9 cellular contexts compared by ENCODE assay signal in genomic region chrX:130085551-130085986, GRCh38. TPM values are rescaled to one million over a fixed set of nuclear protein-coding genes. Genes with fewer than 3 reads are reported as not detected.
DNase-seq lines count a peak whose midpoint lies in the region; ATAC-seq and TF ChIP-seq lines count a peak whose summit lies in the region.
"Had no signal": no experiment of that assay in that cellular context is flagged by ENCODE, and none has a peak within 500 bp of the region (broad histone marks: within the 10 kb centered on the region; RNA-seq: fewer than 3 reads in every experiment).

No MANE protein-coding gene starts in this region.

- H3K36me3 ChIP-seq in OCI-LY3 (replicated peaks; ENCODE audit: low read depth, low read length), result peaks cover 5% of the 10 kb centered on the region

- H3K56ac ChIP-seq in H9 (ENCODE audit: insufficient read length, low read depth, low read length), result no peak overlapping the region

- H3K36me3 Mint-ChIP-seq in T-helper 1 cell treated with Interleukin-12 subunit alpha and Interleukin-12 subunit beta and Interleukin-4 antibody, amounts not matched to agents 30 μg/mL and 1 μg/mL, for 36 hours (ENCODE audit: low read depth), result peaks cover 11% of the 10 kb centered on the region
- H3K36me3 Mint-ChIP-seq in endothelial cell (ENCODE audit: low read depth, unreplicated experiment), result no peaks in the 10 kb centered on the region
- peaks cover 56% of the 10 kb centered on the region for H3K36me3 Mint-ChIP-seq in stimulated activated effector memory CD8-positive, alpha-beta T cell treated with anti-CD3 and anti-CD28 coated beads, Interleukin-12 subunit alpha, Interleukin-12 subunit beta, amount 100 ng/mL, for 72 hours
- peaks cover 0 to 4% (median 2%) of the 10 kb centered on the region in 3 experiments; a peak in 2 of 7 replicates for H3K36me3 Mint-ChIP-seq in H9 (ENCODE audit: insufficient read depth in 1 of 3, low read depth in 3 of 3)

- DNase-seq in T-helper 1 cell (no peak), endothelial cell (ENCODE audit: low spot score) (peak; percentile 34), SKM-1 treated with dmso at 0.1 percent for 144 hours (lab: John Stamatoyannopoulos, UW; ENCODE audit: unreplicated experiment) (no peak), AG08395 (ENCODE audit: low spot score) (no peak), H9 (no peak)
- no peak for DNase-seq in stimulated activated effector memory CD8-positive, alpha-beta T cell treated with anti-CD3 and anti-CD28 coated beads, Interleukin-12 subunit alpha, Interleukin-12 subunit beta, amount 100 ng/mL, for 72 hours (ENCODE audit: low spot score in 2 of 2)
- DNase-seq: kidney had no signal

- no peak overlapping the region for H3K23ac ChIP-seq in H9 (ENCODE audit: insufficient read length, low read depth, low read length)

- no peak overlapping the region for H3K14ac ChIP-seq in H9 (ENCODE audit: insufficient read depth, low read length)

- H3K4me1 ChIP-seq in OCI-LY3 (ENCODE audit: low read length), result peaks cover 91% of the 10 kb centered on the region
- 0 out of 2 replicates have a peak, but pooled peaks cover 3% of the 10 kb centered on the region for H3K4me1 ChIP-seq in H9 (ENCODE audit: insufficient read depth, low read length)

- no peak overlapping the region for H3K18ac ChIP-seq in H9 (ENCODE audit: insufficient read length, low read depth, low read length)

- H2AFZ ChIP-seq in OCI-LY3 (ENCODE audit: low read depth, low read length) (no peak overlapping the region), H9 (ENCODE audit: low read length) (no peak overlapping the region)

- H3K4me3 Mint-ChIP-seq in T-helper 1 cell treated with Interleukin-12 subunit alpha and Interleukin-12 subunit beta and Interleukin-4 antibody, amounts not matched to agents 30 μg/mL and 1 μg/mL, for 36 hours, result peak overlapping the region; percentile 86
- H3K4me3 Mint-ChIP-seq in endothelial cell (ENCODE audit: unreplicated experiment) (no peak overlapping the region), H9 (no peak overlapping the region)
- H3K4me3 Mint-ChIP-seq in stimulated activated effector memory CD8-positive, alpha-beta T cell treated with anti-CD3 and anti-CD28 coated beads, Interleukin-12 subunit alpha, Interleukin-12 subunit beta, amount 100 ng/mL, for 72 hours, result peak overlapping the region; percentile 62

- H3K4me2 ChIP-seq in OCI-LY3 (ENCODE audit: low read length) (peak overlapping the region; percentile 92), H9 (ENCODE audit: insufficient read depth, insufficient read length, low read length) (no peak overlapping the region)

- no peak overlapping the region for H2AK5ac ChIP-seq in H9 (ENCODE audit: insufficient read length, low read length)

- no peaks in the 10 kb centered on the region for H3K9me3 ChIP-seq in OCI-LY3 (ENCODE audit: insufficient read depth, low read length)
- H3K9me3 ChIP-seq in H9 (ENCODE audit: control insufficient read depth, low read depth, low read length), result no peaks in the 10 kb centered on the region

- H2BK120ac ChIP-seq in H9 (ENCODE audit: low read depth, low read length, poor library complexity, severe bottlenecking), result no peak overlapping the region

- H3K79me2 ChIP-seq in OCI-LY3 (ENCODE audit: low read length) (peaks cover 97% of the 10 kb centered on the region), H9 (ENCODE audit: insufficient read depth, low read length) (no peaks in the 10 kb centered on the region)

- H3K23me2 ChIP-seq in H9 (ENCODE audit: insufficient read length, low read depth, low read length, poor library complexity, severe bottlenecking), result no peaks in the 10 kb centered on the region

- no peak overlapping the region for H3K4ac ChIP-seq in H9 (ENCODE audit: low read depth, low read length)

- no peaks in the 10 kb centered on the region for H3K27me3 Mint-ChIP-seq in T-helper 1 cell treated with Interleukin-12 subunit alpha and Interleukin-12 subunit beta and Interleukin-4 antibody, amounts not matched to agents 30 μg/mL and 1 μg/mL, for 36 hours (ENCODE audit: low read depth)
- peaks cover 2% of the 10 kb centered on the region for H3K27me3 Mint-ChIP-seq in endothelial cell (ENCODE audit: unreplicated experiment)
- peaks cover 9% of the 10 kb centered on the region for H3K27me3 Mint-ChIP-seq in H9 (ENCODE audit: low read depth)

- no peak overlapping the region for H2BK15ac ChIP-seq in H9 (ENCODE audit: low read depth, low read length)

- peaks cover 57% of the 10 kb centered on the region for H3K4me1 Mint-ChIP-seq in T-helper 1 cell treated with Interleukin-12 subunit alpha and Interleukin-12 subunit beta and Interleukin-4 antibody, amounts not matched to agents 30 μg/mL and 1 μg/mL, for 36 hours (ENCODE audit: low read depth)
- H3K4me1 Mint-ChIP-seq in endothelial cell (ENCODE audit: unreplicated experiment) (peaks cover 31% of the 10 kb centered on the region), H9 (peaks cover 10 to 43% of the 10 kb centered on the region in 2 experiments)
- H3K4me1 Mint-ChIP-seq in stimulated activated effector memory CD8-positive, alpha-beta T cell treated with anti-CD3 and anti-CD28 coated beads, Interleukin-12 subunit alpha, Interleukin-12 subunit beta, amount 100 ng/mL, for 72 hours, result peaks cover 72% of the 10 kb centered on the region

- no peak overlapping the region for H4K91ac ChIP-seq in H9 (ENCODE audit: insufficient read length, low read depth, low read length)

- H3K27ac Mint-ChIP-seq in T-helper 1 cell treated with Interleukin-12 subunit alpha and Interleukin-12 subunit beta and Interleukin-4 antibody, amounts not matched to agents 30 μg/mL and 1 μg/mL, for 36 hours, result peak overlapping the region; percentile 88
- H3K27ac Mint-ChIP-seq in endothelial cell (ENCODE audit: unreplicated experiment), result peak overlapping the region; percentile 97
- peak overlapping the region; percentile 84 for H3K27ac Mint-ChIP-seq in stimulated activated effector memory CD8-positive, alpha-beta T cell treated with anti-CD3 and anti-CD28 coated beads, Interleukin-12 subunit alpha, Interleukin-12 subunit beta, amount 100 ng/mL, for 72 hours
- no peak overlapping the region for H3K27ac Mint-ChIP-seq in H9

- WGBS in H9 (ENCODE audit: extremely low coverage, insufficient read length, low lambda C conversion rate), result no CpG with 5 or more reads among the region's 8 CpGs

- no peak overlapping the region for H4K8ac ChIP-seq in H9 (replicated peaks; ENCODE audit: insufficient read length, low read depth, low read length)

- no peak overlapping the region for H3T11ph ChIP-seq in H9 (ENCODE audit: low read length)

- H4K20me1 ChIP-seq in OCI-LY3 (ENCODE audit: insufficient read depth, low read length) (peaks cover 6% of the 10 kb centered on the region; the same call in 1 of the 2 replicates), H9 (ENCODE audit: control insufficient read depth, insufficient read depth, insufficient read length) (no peaks in the 10 kb centered on the region)

- H3K79me1 ChIP-seq in H9 (ENCODE audit: insufficient read depth, low read depth, low read length, poor library complexity, severe bottlenecking), result no peaks in the 10 kb centered on the region

- no peak overlapping the region for H2BK5ac ChIP-seq in H9 (ENCODE audit: insufficient read length, low read length)

- H3K9me3 Mint-ChIP-seq in T-helper 1 cell treated with Interleukin-12 subunit alpha and Interleukin-12 subunit beta and Interleukin-4 antibody, amounts not matched to agents 30 μg/mL and 1 μg/mL, for 36 hours, result no peaks in the 10 kb centered on the region
- H3K9me3 Mint-ChIP-seq in endothelial cell (ENCODE audit: unreplicated experiment) (no peaks in the 10 kb centered on the region), H9 (peaks cover 0 to 79% of the 10 kb centered on the region in 2 experiments; a peak in 3 of 5 replicates)
- no peaks in the 10 kb centered on the region for H3K9me3 Mint-ChIP-seq in stimulated activated effector memory CD8-positive, alpha-beta T cell treated with anti-CD3 and anti-CD28 coated beads, Interleukin-12 subunit alpha, Interleukin-12 subunit beta, amount 100 ng/mL, for 72 hours

- ATAC-seq in stimulated activated effector memory CD8-positive, alpha-beta T cell treated with anti-CD3 and anti-CD28 coated beads, Interleukin-12 subunit alpha, Interleukin-12 subunit beta, amount 100 ng/mL, for 72 hours, result no peak

- H3K27ac ChIP-seq in OCI-LY3 (ENCODE audit: low read length) (peak overlapping the region; percentile 100), H9 (ENCODE audit: insufficient read length, low read depth, low read length) (no peak overlapping the region)

- no peak overlapping the region for H4K5ac ChIP-seq in H9 (ENCODE audit: insufficient read length, low read depth, low read length)

- peak overlapping the region; percentile 59 for H3K4me3 ChIP-seq in OCI-LY3 (ENCODE audit: low read length)

- H2BK12ac ChIP-seq in H9 (ENCODE audit: insufficient read length, low read depth, low read length), result no peak overlapping the region

- no peak for TF ChIP-seq CTCF in OCI-LY3 (IDR thresholded peaks at IDR 0.05; ENCODE audit: low read depth, low read length)
- TF ChIP-seq CTCF in endothelial cell (IDR thresholded peaks at IDR 0.05; ENCODE audit: unreplicated experiment), result no peak
- no peak for TF ChIP-seq CTCF in H9 (conservative IDR thresholded peaks at IDR 0.05)

- no peak overlapping the region for H2BK20ac ChIP-seq in H9 (ENCODE audit: low read depth, low read length, poor library complexity, severe bottlenecking)

- no peaks in the 10 kb centered on the region for H3K27me3 ChIP-seq in OCI-LY3 (ENCODE audit: low read depth, low read length)
- no peaks in the 10 kb centered on the region for H3K27me3 ChIP-seq in H9 (ENCODE audit: insufficient read depth, low read length)

- H3K9ac ChIP-seq in OCI-LY3 (ENCODE audit: low read length) (peak overlapping the region; percentile 84), H9 (ENCODE audit: extremely low read depth, insufficient read length, low read length) (no peak overlapping the region)

RNA-seq across cellular contexts. Expression of gene ELF4, which starts 24.7 kb away (rescaled TPM):
- total RNA-seq in endothelial cell (ENCODE audit: unreplicated experiment) (23.6 TPM), H9 (2021) (0.59 and 0.81 TPM in 2 replicates)

Comparison
In these comparisons a context has a peak if more than half of its experiments do, and no peak if none do; other contexts are left out.
1. H3K27ac Mint-ChIP-seq: peak in T-helper 1 cell treated with Interleukin-12 subunit alpha and Interleukin-12 subunit beta and Interleukin-4 antibody, amounts not matched to agents 30 μg/mL and 1 μg/mL, for 36 hours (single experiment), endothelial cell (single experiment) and stimulated activated effector memory CD8-positive, alpha-beta T cell treated with anti-CD3 and anti-CD28 coated beads, Interleukin-12 subunit alpha, Interleukin-12 subunit beta, amount 100 ng/mL, for 72 hours (single experiment); none in H9 (0 of 3).
2. H3K4me3 Mint-ChIP-seq: peak in T-helper 1 cell treated with Interleukin-12 subunit alpha and Interleukin-12 subunit beta and Interleukin-4 antibody, amounts not matched to agents 30 μg/mL and 1 μg/mL, for 36 hours (single experiment) and stimulated activated effector memory CD8-positive, alpha-beta T cell treated with anti-CD3 and anti-CD28 coated beads, Interleukin-12 subunit alpha, Interleukin-12 subunit beta, amount 100 ng/mL, for 72 hours (single experiment); none in endothelial cell (single experiment) and H9 (0 of 2).
3. RNA of gene ELF4, which starts 24.7 kb away (total RNA-seq): 23.6 TPM in endothelial cell (single experiment); 0.59 to 0.81 TPM in H9; every median in the first group is over 10 times any median in the second.